8 cellular contexts compared by ENCODE assay signal in the genomic region with DNA sequence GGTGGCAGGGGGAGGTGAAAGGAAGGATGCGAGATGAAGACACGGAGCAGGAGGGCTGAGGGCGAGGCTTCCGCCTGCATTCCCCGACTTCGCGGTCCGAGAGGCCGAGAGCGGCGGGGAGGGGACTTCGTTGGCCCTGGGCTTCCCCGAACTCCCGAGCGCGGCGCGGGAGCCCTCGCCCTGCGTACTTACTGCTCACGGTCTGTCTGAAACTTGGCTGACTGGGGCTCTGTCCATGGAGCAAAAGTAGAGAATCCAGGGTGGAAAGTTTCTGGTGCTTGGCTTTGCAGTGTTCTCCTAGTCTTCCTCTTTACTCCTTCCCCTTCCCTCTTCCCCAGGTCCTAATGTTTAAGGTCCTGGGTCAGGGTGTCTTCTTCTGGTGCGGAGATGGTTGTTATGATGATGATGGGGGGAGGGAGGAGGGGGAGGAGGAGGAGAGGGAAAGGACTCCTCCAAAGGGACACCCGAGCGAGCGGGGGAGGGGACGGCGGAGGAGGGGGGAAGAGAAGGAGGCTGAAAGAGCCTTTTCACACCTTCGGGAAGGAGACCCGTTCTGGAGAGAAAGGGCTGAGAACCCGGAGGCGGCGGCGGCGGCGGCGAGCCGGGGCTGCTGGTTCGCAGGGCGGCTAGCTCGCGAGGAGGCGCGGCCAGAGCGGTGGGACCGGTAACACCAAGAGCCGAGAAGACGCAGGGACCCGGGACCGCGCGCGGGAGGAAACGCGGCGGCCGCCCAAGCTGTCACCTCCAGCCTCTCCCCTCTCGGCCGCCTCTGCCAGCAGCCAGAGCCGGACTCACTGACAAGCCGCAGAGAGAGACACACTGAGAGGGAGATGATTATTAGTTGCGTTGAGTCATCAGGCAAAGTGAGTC. TPM values are rescaled to one million over a fixed set of nuclear protein-coding genes. Genes with fewer than 3 reads are reported as not detected.
DNase-seq lines count a peak whose midpoint lies in the region; ATAC-seq and TF ChIP-seq lines count a peak whose summit lies in the region.

A gene (minus strand): TSS at position 793 of the 870 bp plus-strand sequence. CDS start 1,902 bp downstream, outside the sequence.

- H3K4me3 ChIP-seq in AG04449 (ENCODE audit: low read depth, low read length): peak within 1 kb of the TSS; percentile 92
- peak within 1 kb of the TSS; percentile 87 to 98 for H3K4me3 ChIP-seq in ascending aorta

- intact Hi-C loops in ascending aorta (cut with DNase I): loop anchor here (5.0 kb wide), 2 partner anchors 155 to 575 kb away; no protein-coding TSS in a partner anchor

- H3K9me3 ChIP-seq in ES-I3 (ENCODE audit: control insufficient read depth, insufficient read depth, low read length) (no peaks in the 10 kb centered on the region), ascending aorta (no peaks in the 10 kb centered on the region)

- H3K9me3 Mint-ChIP-seq in immature natural killer cell: peaks cover 0 to 9% (median 5%) of the 10 kb centered on the region in 6 donors
- peaks cover 0 to 1% of the 10 kb centered on the region in 2 donors for H3K9me3 Mint-ChIP-seq in stimulated activated naive B cell treated with anti-CD40 and anti-IgM and Interleukin-4, amounts not matched to agents 10 μg/mL and 1 μg/mL and 100 μg/mL, for 72 hours

- peaks cover 18 to 32% of the 10 kb centered on the region in 2 donors for H3K4me1 Mint-ChIP-seq in immature natural killer cell
- peaks cover 18 to 38% of the 10 kb centered on the region in 2 donors for H3K4me1 Mint-ChIP-seq in stimulated activated naive B cell treated with anti-CD40 and anti-IgM and Interleukin-4, amounts not matched to agents 10 μg/mL and 1 μg/mL and 100 μg/mL, for 72 hours

- TF ChIP-seq CTCF in AG04449 (IDR thresholded peaks at IDR 0.05; ENCODE audit: insufficient read depth, low read length, missing control alignments) (no peak), ascending aorta (IDR thresholded peaks at IDR 0.05) (no peak)

- CTCF ChIA-PET in AG04449 (lab: Yijun Ruan, JAX): no interaction called here

- POLR2A ChIA-PET in AG04449 (lab: Yijun Ruan, JAX): interaction anchor here (1.5 kb wide), 1 partner anchor 12 kb away, joined by 4 read pairs; no protein-coding TSS in a partner anchor

- peak within 1 kb of the TSS in 2 of 6 donors; percentile 16 to 28 for H3K27ac Mint-ChIP-seq in immature natural killer cell
- peak within 1 kb of the TSS; percentile 59 for H3K27ac Mint-ChIP-seq in stimulated activated naive B cell treated with anti-CD40 and anti-IgM and Interleukin-4, amounts not matched to agents 10 μg/mL and 1 μg/mL and 100 μg/mL, for 72 hours

- peak in 1 of 2 donors; percentile 27 for ATAC-seq in stimulated activated naive B cell treated with anti-CD40 and anti-IgM and Interleukin-4, amounts not matched to agents 10 μg/mL and 1 μg/mL and 100 μg/mL, for 72 hours (replicated peaks)
- ATAC-seq in HG03457 (IDR thresholded peaks at IDR 0.05; ENCODE audit: unreplicated experiment) (no peak), GM18511 (IDR thresholded peaks at IDR 0.05; ENCODE audit: unreplicated experiment) (no peak)

- DNase-seq in AG04449 (ENCODE audit: low read depth, low spot score): no peak
- DNase-seq in NCI-H526 (lab: John Stamatoyannopoulos, UW): peak; percentile 64 to 75
- no peak for DNase-seq in ascending aorta (ENCODE audit: low spot score in 2 of 2)
- DNase-seq in immature natural killer cell: peak; percentile 21 to 54 (median 36)
- DNase-seq in stimulated activated naive B cell treated with anti-CD40 and anti-IgM and Interleukin-4, amounts not matched to agents 10 μg/mL and 1 μg/mL and 100 μg/mL, for 72 hours: no peak

- H3K36me3 Mint-ChIP-seq in immature natural killer cell: no peaks in the 10 kb centered on the region
- H3K36me3 Mint-ChIP-seq in stimulated activated naive B cell treated with anti-CD40 and anti-IgM and Interleukin-4, amounts not matched to agents 10 μg/mL and 1 μg/mL and 100 μg/mL, for 72 hours: no peaks in the 10 kb centered on the region

- H3K4me3 Mint-ChIP-seq in immature natural killer cell: peak within 1 kb of the TSS; percentile 70 to 83 (median 79)
- H3K4me3 Mint-ChIP-seq in stimulated activated naive B cell treated with anti-CD40 and anti-IgM and Interleukin-4, amounts not matched to agents 10 μg/mL and 1 μg/mL and 100 μg/mL, for 72 hours: peak within 1 kb of the TSS; percentile 75 to 88

- peaks cover 33 to 48% (median 44%) of the 10 kb centered on the region in 3 donors for H3K27me3 Mint-ChIP-seq in immature natural killer cell (ENCODE audit: low read depth in 3 of 3)
- peaks cover 47 to 68% of the 10 kb centered on the region in 2 donors for H3K27me3 Mint-ChIP-seq in stimulated activated naive B cell treated with anti-CD40 and anti-IgM and Interleukin-4, amounts not matched to agents 10 μg/mL and 1 μg/mL and 100 μg/mL, for 72 hours

- H3K9ac ChIP-seq in ES-I3 (ENCODE audit: low read depth, low read length): peak within 1 kb of the TSS; percentile 88

- H3K36me3 ChIP-seq in ES-I3 (ENCODE audit: insufficient read depth, low read length) (no peaks in the 10 kb centered on the region), ascending aorta (no peaks in the 10 kb centered on the region)

- peak within 1 kb of the TSS; percentile 85 to 93 for H3K27ac ChIP-seq in ascending aorta

- H3K4me1 ChIP-seq in ES-I3 (ENCODE audit: insufficient read depth, low read length) (peaks cover 9% of the 10 kb centered on the region; the same call in 1 of the 2 replicates), ascending aorta (peaks cover 12 to 23% of the 10 kb centered on the region in 2 donors)

- peaks cover 9% of the 10 kb centered on the region for H3K27me3 ChIP-seq in ascending aorta

RNA-seq across cellular contexts. Expression of the gene that starts here (rescaled TPM):
- total RNA-seq in ascending aorta: 1.2 TPM
- under 1 TPM in 1 of 3 donors, not detected in 2; 0.07 TPM for polyA plus RNA-seq in immature natural killer cell

Comparison
In these comparisons a context has a peak if more than half of its experiments do, and no peak if none do; other contexts are left out.
1. Peak in DNase-seq in immature natural killer cell; RNA of the gene not detected or under 1 TPM.
2. DNase-seq: peak in NCI-H526 (2 of 2); none in AG04449 (single experiment), ascending aorta (0 of 2) and stimulated activated naive B cell treated with anti-CD40 and anti-IgM and Interleukin-4, amounts not matched to agents 10 μg/mL and 1 μg/mL and 100 μg/mL, for 72 hours (single experiment).